Comparison of ENCODE assay signal across 1 cellular context in the genomic region with DNA sequence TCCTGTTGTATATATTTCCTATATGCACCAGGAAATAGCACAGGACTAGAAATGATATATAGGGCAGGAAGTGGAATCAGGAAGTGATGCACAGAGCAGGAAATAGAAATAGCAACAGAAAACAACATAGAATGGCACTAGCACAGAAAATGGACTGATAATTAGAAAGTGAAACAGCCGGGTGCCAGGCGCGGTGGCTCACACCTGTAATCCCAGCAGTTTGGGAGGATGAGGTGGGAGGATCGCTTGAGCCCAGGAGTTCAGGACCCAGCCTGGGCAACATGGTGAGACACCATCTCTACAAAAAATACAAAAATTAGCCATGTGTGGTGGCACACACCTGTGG.
TF ChIP-seq lines count a peak whose summit lies in the region.

No MANE protein-coding gene starts in this region.

TF ChIP-seq in GM23338, 12 proteins besides CTCF, POLR2A, EP300 and RAD21:
- no peak for TF ChIP-seq NANOG (IDR thresholded peaks at IDR 0.05; ENCODE audit: borderline replicate concordance)
- no peak for TF ChIP-seq POLR2AphosphoS5 (IDR thresholded peaks at IDR 0.05; ENCODE audit: low read depth)
- no peak for TF ChIP-seq CREB1 (CRISPR knock-in tag; IDR thresholded peaks at IDR 0.05; ENCODE audit: low read depth)
- no peak for TF ChIP-seq EZH2 (IDR thresholded peaks at IDR 0.05; ENCODE audit: low read depth, unreplicated experiment)
- TF ChIP-seq, protein P1, sequence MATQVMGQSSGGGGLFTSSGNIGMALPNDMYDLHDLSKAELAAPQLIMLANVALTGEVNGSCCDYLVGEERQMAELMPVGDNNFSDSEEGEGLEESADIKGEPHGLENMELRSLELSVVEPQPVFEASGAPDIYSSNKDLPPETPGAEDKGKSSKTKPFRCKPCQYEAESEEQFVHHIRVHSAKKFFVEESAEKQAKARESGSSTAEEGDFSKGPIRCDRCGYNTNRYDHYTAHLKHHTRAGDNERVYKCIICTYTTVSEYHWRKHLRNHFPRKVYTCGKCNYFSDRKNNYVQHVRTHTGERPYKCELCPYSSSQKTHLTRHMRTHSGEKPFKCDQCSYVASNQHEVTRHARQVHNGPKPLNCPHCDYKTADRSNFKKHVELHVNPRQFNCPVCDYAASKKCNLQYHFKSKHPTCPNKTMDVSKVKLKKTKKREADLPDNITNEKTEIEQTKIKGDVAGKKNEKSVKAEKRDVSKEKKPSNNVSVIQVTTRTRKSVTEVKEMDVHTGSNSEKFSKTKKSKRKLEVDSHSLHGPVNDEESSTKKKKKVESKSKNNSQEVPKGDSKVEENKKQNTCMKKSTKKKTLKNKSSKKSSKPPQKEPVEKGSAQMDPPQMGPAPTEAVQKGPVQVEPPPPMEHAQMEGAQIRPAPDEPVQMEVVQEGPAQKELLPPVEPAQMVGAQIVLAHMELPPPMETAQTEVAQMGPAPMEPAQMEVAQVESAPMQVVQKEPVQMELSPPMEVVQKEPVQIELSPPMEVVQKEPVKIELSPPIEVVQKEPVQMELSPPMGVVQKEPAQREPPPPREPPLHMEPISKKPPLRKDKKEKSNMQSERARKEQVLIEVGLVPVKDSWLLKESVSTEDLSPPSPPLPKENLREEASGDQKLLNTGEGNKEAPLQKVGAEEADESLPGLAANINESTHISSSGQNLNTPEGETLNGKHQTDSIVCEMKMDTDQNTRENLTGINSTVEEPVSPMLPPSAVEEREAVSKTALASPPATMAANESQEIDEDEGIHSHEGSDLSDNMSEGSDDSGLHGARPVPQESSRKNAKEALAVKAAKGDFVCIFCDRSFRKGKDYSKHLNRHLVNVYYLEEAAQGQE (IDR thresholded peaks at IDR 0.05; ENCODE audit: unreplicated experiment) = no peak
- TF ChIP-seq, protein P2, sequence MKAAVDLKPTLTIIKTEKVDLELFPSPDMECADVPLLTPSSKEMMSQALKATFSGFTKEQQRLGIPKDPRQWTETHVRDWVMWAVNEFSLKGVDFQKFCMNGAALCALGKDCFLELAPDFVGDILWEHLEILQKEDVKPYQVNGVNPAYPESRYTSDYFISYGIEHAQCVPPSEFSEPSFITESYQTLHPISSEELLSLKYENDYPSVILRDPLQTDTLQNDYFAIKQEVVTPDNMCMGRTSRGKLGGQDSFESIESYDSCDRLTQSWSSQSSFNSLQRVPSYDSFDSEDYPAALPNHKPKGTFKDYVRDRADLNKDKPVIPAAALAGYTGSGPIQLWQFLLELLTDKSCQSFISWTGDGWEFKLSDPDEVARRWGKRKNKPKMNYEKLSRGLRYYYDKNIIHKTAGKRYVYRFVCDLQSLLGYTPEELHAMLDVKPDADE (IDR thresholded peaks at IDR 0.05) = no peak
- TF ChIP-seq STAT1 (IDR thresholded peaks at IDR 0.05; ENCODE audit: unreplicated experiment) = no peak
- TF ChIP-seq JUNB (IDR thresholded peaks at IDR 0.05; ENCODE audit: unreplicated experiment) = no peak
- TF ChIP-seq, protein P3, sequence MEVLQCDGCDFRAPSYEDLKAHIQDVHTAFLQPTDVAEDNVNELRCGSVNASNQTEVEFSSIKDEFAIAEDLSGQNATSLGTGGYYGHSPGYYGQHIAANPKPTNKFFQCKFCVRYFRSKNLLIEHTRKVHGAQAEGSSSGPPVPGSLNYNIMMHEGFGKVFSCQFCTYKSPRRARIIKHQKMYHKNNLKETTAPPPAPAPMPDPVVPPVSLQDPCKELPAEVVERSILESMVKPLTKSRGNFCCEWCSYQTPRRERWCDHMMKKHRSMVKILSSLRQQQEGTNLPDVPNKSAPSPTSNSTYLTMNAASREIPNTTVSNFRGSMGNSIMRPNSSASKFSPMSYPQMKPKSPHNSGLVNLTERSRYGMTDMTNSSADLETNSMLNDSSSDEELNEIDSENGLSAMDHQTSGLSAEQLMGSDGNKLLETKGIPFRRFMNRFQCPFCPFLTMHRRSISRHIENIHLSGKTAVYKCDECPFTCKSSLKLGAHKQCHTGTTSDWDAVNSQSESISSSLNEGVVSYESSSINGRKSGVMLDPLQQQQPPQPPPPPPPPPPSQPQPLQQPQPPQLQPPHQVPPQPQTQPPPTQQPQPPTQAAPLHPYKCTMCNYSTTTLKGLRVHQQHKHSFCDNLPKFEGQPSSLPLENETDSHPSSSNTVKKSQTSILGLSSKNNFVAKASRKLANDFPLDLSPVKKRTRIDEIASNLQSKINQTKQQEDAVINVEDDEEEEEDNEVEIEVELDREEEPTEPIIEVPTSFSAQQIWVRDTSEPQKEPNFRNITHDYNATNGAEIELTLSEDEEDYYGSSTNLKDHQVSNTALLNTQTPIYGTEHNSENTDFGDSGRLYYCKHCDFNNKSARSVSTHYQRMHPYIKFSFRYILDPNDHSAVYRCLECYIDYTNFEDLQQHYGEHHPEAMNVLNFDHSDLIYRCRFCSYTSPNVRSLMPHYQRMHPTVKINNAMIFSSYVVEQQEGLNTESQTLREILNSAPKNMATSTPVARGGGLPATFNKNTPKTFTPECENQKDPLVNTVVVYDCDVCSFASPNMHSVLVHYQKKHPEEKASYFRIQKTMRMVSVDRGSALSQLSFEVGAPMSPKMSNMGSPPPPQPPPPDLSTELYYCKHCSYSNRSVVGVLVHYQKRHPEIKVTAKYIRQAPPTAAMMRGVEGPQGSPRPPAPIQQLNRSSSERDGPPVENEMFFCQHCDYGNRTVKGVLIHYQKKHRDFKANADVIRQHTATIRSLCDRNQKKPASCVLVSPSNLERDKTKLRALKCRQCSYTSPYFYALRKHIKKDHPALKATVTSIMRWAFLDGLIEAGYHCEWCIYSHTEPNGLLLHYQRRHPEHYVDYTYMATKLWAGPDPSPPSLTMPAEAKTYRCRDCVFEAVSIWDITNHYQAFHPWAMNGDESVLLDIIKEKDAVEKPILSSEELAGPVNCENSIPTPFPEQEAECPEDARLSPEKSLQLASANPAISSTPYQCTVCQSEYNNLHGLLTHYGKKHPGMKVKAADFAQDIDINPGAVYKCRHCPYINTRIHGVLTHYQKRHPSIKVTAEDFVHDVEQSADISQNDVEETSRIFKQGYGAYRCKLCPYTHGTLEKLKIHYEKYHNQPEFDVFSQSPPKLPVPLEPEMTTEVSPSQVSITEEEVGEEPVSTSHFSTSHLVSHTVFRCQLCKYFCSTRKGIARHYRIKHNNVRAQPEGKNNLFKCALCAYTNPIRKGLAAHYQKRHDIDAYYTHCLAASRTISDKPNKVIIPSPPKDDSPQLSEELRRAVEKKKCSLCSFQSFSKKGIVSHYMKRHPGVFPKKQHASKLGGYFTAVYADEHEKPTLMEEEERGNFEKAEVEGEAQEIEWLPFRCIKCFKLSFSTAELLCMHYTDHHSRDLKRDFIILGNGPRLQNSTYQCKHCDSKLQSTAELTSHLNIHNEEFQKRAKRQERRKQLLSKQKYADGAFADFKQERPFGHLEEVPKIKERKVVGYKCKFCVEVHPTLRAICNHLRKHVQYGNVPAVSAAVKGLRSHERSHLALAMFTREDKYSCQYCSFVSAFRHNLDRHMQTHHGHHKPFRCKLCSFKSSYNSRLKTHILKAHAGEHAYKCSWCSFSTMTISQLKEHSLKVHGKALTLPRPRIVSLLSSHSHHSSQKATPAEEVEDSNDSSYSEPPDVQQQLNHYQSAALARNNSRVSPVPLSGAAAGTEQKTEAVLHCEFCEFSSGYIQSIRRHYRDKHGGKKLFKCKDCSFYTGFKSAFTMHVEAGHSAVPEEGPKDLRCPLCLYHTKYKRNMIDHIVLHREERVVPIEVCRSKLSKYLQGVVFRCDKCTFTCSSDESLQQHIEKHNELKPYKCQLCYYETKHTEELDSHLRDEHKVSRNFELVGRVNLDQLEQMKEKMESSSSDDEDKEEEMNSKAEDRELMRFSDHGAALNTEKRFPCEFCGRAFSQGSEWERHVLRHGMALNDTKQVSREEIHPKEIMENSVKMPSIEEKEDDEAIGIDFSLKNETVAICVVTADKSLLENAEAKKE (CRISPR knock-in tag; IDR thresholded peaks at IDR 0.05) = no peak
